In the genomic region with DNA sequence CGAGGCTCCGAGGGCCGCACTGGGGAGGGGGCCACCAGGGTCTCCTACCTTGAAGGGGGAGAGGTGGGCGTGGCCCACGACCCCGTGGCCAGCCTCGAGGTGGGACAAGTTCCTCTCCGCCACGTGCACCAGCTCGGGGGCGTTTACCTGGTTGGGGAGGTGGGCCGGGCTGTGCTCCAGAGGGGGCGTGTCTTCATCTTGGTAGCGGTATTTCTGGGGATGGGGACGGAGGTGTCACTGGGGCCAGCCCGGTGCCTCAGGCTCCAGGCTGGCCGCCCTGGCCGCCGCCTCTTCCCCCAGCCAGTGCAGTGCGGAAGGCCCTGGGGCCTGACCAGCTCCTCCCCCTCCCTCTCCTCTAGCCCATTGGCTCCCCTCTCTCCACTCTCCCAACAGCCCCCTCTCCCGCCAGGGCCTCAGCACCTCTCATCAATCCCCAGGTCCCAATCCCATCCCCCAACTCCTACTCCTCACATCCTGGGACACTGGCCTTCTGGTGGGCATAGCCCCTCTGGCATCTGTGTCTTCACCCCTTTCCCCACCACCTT, we compare ENCODE assay signal across 1 cellular context.
TF ChIP-seq lines count a peak whose summit lies in the region.

No MANE protein-coding gene starts in this region.

TF ChIP-seq in GM12891, 5 proteins besides CTCF, POLR2A, EP300 and RAD21:
- no peak for TF ChIP-seq POLR2AphosphoS5 (IDR thresholded peaks at IDR 0.05; ENCODE audit: low read depth, low read length)
- TF ChIP-seq PAX5 (IDR thresholded peaks at IDR 0.05; ENCODE audit: insufficient read depth, low read length, severe bottlenecking) = no peak
- no peak for TF ChIP-seq SPI1 (IDR thresholded peaks at IDR 0.05; ENCODE audit: low read depth, low read length)
- no peak for TF ChIP-seq POU2F2 (IDR thresholded peaks at IDR 0.05; ENCODE audit: low read depth, low read length)
- no peak for TF ChIP-seq TAF1 (IDR thresholded peaks at IDR 0.05; ENCODE audit: low read depth, low read length)
TF ChIP-seq in GM12891: peak in this region for 0.
